11 cellular contexts compared by ENCODE assay signal in genomic region chr1:203282720-203283542, GRCh38. TPM values are rescaled to one million over a fixed set of nuclear protein-coding genes. Genes with fewer than 3 reads are reported as not detected.
A peak's percentile ranks its signal among the peaks of the same experiment; 100 is the strongest.
DNase-seq lines count a peak whose midpoint lies in the region; ATAC-seq and TF ChIP-seq lines count a peak whose summit lies in the region.
"Had no signal": no experiment of that assay in that cellular context is flagged by ENCODE, and none has a peak within 500 bp of the region (broad histone marks: within the 10 kb centered on the region; RNA-seq: fewer than 3 reads in every experiment).

No MANE protein-coding gene starts in this region.

- no peaks in the 10 kb centered on the region for H3K9me3 ChIP-seq in duodenal mucosa (ENCODE audit: control insufficient read depth in 1 of 2, low read length in 2 of 2)

- ATAC-seq in GM18502 (IDR thresholded peaks at IDR 0.05; ENCODE audit: poor library complexity, unreplicated experiment) (no peak), HG03097 (IDR thresholded peaks at IDR 0.05; ENCODE audit: low FRiP score, unreplicated experiment) (no peak)

- H3K36me3 Mint-ChIP-seq in IgD-negative memory B cell, result peaks cover 2% of the 10 kb centered on the region
- H3K36me3 Mint-ChIP-seq in activated T-cell treated with anti-CD3 and anti-CD28 coated beads, Interleukin-2, amount 50 U/mL, for 24 hours (ENCODE audit: low read depth), result peaks cover under 1% of the 10 kb centered on the region

- peak overlapping the region; percentile 1 to 93 (median 72) for H3K4me3 Mint-ChIP-seq in IgD-negative memory B cell
- H3K4me3 Mint-ChIP-seq in activated T-cell treated with anti-CD3 and anti-CD28 coated beads, Interleukin-2, amount 50 U/mL, for 24 hours, result no peak overlapping the region
- H3K4me3 Mint-ChIP-seq: HFFc6 had no signal

- H3K4me1 ChIP-seq in duodenal mucosa (ENCODE audit: control insufficient read depth in 1 of 2, insufficient read depth in 2 of 2, low read length in 2 of 2), result peaks cover 67 to 68% of the 10 kb centered on the region in 2 donors
- H3K4me1 ChIP-seq in rectal smooth muscle tissue (ENCODE audit: control insufficient read depth, insufficient read depth, low read length), result peaks cover 26% of the 10 kb centered on the region

- no peaks in the 10 kb centered on the region for H3K9me3 Mint-ChIP-seq in IgD-negative memory B cell
- no peaks in the 10 kb centered on the region for H3K9me3 Mint-ChIP-seq in activated T-cell treated with anti-CD3 and anti-CD28 coated beads, Interleukin-2, amount 50 U/mL, for 24 hours
- H3K9me3 Mint-ChIP-seq: HFFc6 had no signal

- H3K4me3 ChIP-seq in duodenal mucosa (ENCODE audit: low read depth in 1 of 2, low read length in 2 of 2) (no peak overlapping the region), rectal smooth muscle tissue (ENCODE audit: low read length) (no peak overlapping the region)

- H3K27me3 ChIP-seq in duodenal mucosa (ENCODE audit: control insufficient read depth in 1 of 2, insufficient read depth in 2 of 2, low read length in 2 of 2) (no peaks in the 10 kb centered on the region), rectal smooth muscle tissue (ENCODE audit: control insufficient read depth, insufficient read depth, low read length) (no peaks in the 10 kb centered on the region)

- H3K27ac ChIP-seq in duodenal mucosa (ENCODE audit: low read depth, low read length) (peak overlapping the region; percentile 16), rectal smooth muscle tissue (ENCODE audit: low read depth, low read length) (peak overlapping the region; percentile 70)

- no peaks in the 10 kb centered on the region for H3K36me3 ChIP-seq in duodenal mucosa (ENCODE audit: control insufficient read depth in 1 of 2, insufficient read depth in 2 of 2, low read length in 2 of 2)
- no peaks in the 10 kb centered on the region for H3K36me3 ChIP-seq in rectal smooth muscle tissue (ENCODE audit: control insufficient read depth, insufficient read depth, low read length)

- peak; percentile 10 for DNase-seq in GM13977 (ENCODE audit: low spot score)
- DNase-seq in activated T-cell treated with anti-CD3 and anti-CD28 coated beads, Interleukin-2, amount 50 U/mL, for 24 hours, result no peak
- no peak for DNase-seq in occipital lobe (lab: John Stamatoyannopoulos, UW)
- DNase-seq: HFFc6, KBM-7 had no signal

- H3K9ac ChIP-seq in duodenal mucosa (ENCODE audit: low read depth in 1 of 2, low read length in 2 of 2) (peak overlapping the region; percentile 30 to 48), rectal smooth muscle tissue (ENCODE audit: low read length) (no peak overlapping the region)

- peaks cover 54 to 62% (median 57%) of the 10 kb centered on the region in 3 donors for H3K4me1 Mint-ChIP-seq in IgD-negative memory B cell
- H3K4me1 Mint-ChIP-seq in activated T-cell treated with anti-CD3 and anti-CD28 coated beads, Interleukin-2, amount 50 U/mL, for 24 hours (ENCODE audit: low read depth), result peaks cover 53% of the 10 kb centered on the region

- no peak for TF ChIP-seq CTCF in GM13977 (IDR thresholded peaks at IDR 0.05; ENCODE audit: extremely low read depth, insufficient read depth, missing control alignments)

- peak overlapping the region; percentile 91 to 96 (median 91) for H3K27ac Mint-ChIP-seq in IgD-negative memory B cell
- no peak overlapping the region for H3K27ac Mint-ChIP-seq in activated T-cell treated with anti-CD3 and anti-CD28 coated beads, Interleukin-2, amount 50 U/mL, for 24 hours
- H3K27ac Mint-ChIP-seq: HFFc6 had no signal

- in situ Hi-C loops in GM13977 (cut with MboI; ENCODE audit: low pct_unique_long_range_greater_than_20kb, low sequenced_read_pairs, unreplicated experiment), result no loop called here

- H3K27me3 Mint-ChIP-seq in IgD-negative memory B cell, result no peaks in the 10 kb centered on the region
- H3K27me3 Mint-ChIP-seq in activated T-cell treated with anti-CD3 and anti-CD28 coated beads, Interleukin-2, amount 50 U/mL, for 24 hours, result no peaks in the 10 kb centered on the region

RNA-seq across cellular contexts. Expression of gene BTG2, which starts 22.4 kb away (rescaled TPM):
- polyA plus RNA-seq in IgD-negative memory B cell, result 202 TPM
- 13.9 TPM for total RNA-seq in occipital lobe

RNA-seq across cellular contexts. Expression of gene CHIT1, which starts 53.5 kb away (rescaled TPM):
- 0.75 TPM for polyA plus RNA-seq in IgD-negative memory B cell
- not detected for total RNA-seq in occipital lobe
- total RNA-seq: HFFc6, lung microvascular endothelial cell had no signal
